ENCODE assay signal across 8 cellular contexts in genomic region chr15:64883997-64884511, GRCh38. TPM values are rescaled to one million over a fixed set of nuclear protein-coding genes. Genes with fewer than 3 reads are reported as not detected.
DNase-seq lines count a peak whose midpoint lies in the region; ATAC-seq and TF ChIP-seq lines count a peak whose summit lies in the region.

No MANE protein-coding gene starts in this region.

- ATAC-seq in GM21737 (IDR thresholded peaks at IDR 0.05; ENCODE audit: unreplicated experiment), result peak; percentile 58

- H3K4me1 ChIP-seq in neutrophil (ENCODE audit: control insufficient read depth in 1 of 2, insufficient read depth in 1 of 2, low read depth in 1 of 2, low read length in 1 of 2) (peaks cover 39 to 40% of the 10 kb centered on the region in 2 experiments), thyroid gland (peaks cover 0 to 15% of the 10 kb centered on the region in 2 donors)

- DNase-seq in Daoy (ENCODE audit: low read depth) (peak; percentile 96), NCI-H2171 (lab: John Stamatoyannopoulos, UW) (peak; percentile 32), activated T-cell treated with anti-CD3 and anti-CD28 coated beads for 1 hour (ENCODE audit: low read depth) (peak; percentile 66), epithelial cell of proximal tubule (ENCODE audit: low read depth) (peak; percentile 73), thyroid gland (peak; percentile 55 to 61), germinal center (ENCODE audit: low spot score) (no peak)

- 30 to 50% methylated on average over 5 to 9 of the region's 10 CpGs for WGBS in thyroid gland, 2 donors

- H3K4me3 ChIP-seq in epithelial cell of proximal tubule (ENCODE audit: low read depth, low read length) (no peak overlapping the region), neutrophil (ENCODE audit: low read depth in 1 of 2, low read length in 1 of 2) (peak overlapping the region; percentile 12 to 30), thyroid gland (replicated peaks in 1 of 3) (no peak overlapping the region)

- H3K27me3 ChIP-seq in neutrophil (no peaks in the 10 kb centered on the region), thyroid gland (no peaks in the 10 kb centered on the region)

- H3K27ac ChIP-seq in neutrophil, result peak overlapping the region; percentile 97
- H3K27ac ChIP-seq in thyroid gland, result peak overlapping the region in 2 of 3 donors; percentile 14 to 34

- no peaks in the 10 kb centered on the region for H3K36me3 ChIP-seq in neutrophil
- no peaks in the 10 kb centered on the region for H3K36me3 ChIP-seq in thyroid gland

- TF ChIP-seq CTCF in epithelial cell of proximal tubule (conservative IDR thresholded peaks at IDR 0.05; ENCODE audit: low read depth, low read length), result no peak
- TF ChIP-seq CTCF in neutrophil (IDR thresholded peaks at IDR 0.05), result no peak
- TF ChIP-seq CTCF in thyroid gland (IDR thresholded peaks at IDR 0.05), result no peak

- no peak for TF ChIP-seq POLR2A in thyroid gland (IDR thresholded peaks at IDR 0.05)

- no peaks in the 10 kb centered on the region for H3K9me3 ChIP-seq in neutrophil
- H3K9me3 ChIP-seq in thyroid gland, result no peaks in the 10 kb centered on the region

- intact Hi-C loops in thyroid gland (cut with DNase I), result no loop called here

RNA-seq across cellular contexts. Expression of gene ANKDD1A, which starts 27.6 kb away (rescaled TPM):
- 1.5 and 1.8 TPM in 2 replicates for total RNA-seq in Daoy (2014; rRNA removed; shearing (Covaris generic))
- total RNA-seq in epithelial cell of proximal tubule (0.51 and 3.0 TPM in 2 replicates), thyroid gland (10 to 100 TPM in 1 of 4 donors, 1 to 10 TPM in 3; 5.1 to 11.9 (median 6.3) TPM)

RNA-seq across cellular contexts. Expression of gene PLEKHO2, which starts 42.3 kb away (rescaled TPM):
- total RNA-seq in Daoy (2014; rRNA removed; shearing (Covaris generic)), result 8.7 and 10.7 TPM in 2 replicates
- total RNA-seq in epithelial cell of proximal tubule (3.9 and 6.4 TPM in 2 replicates), thyroid gland (10 to 100 TPM; 31.3 to 53.6 (median 46.1) TPM)

RNA-seq across cellular contexts. Expression of gene PIF1, which starts 58.6 kb away (rescaled TPM):
- 26.6 and 32.9 TPM in 2 replicates for total RNA-seq in Daoy (2014; rRNA removed; shearing (Covaris generic))
- total RNA-seq in epithelial cell of proximal tubule (23.3 and 27.6 TPM in 2 replicates), thyroid gland (1 to 10 TPM in 1 of 4 donors, under 1 TPM in 2, not detected in 1; 0.33 to 1.1 (median 0.54) TPM)

Comparison
In these comparisons a context has a peak if more than half of its experiments do, and no peak if none do; other contexts are left out.
1. H3K4me3 ChIP-seq: peak in neutrophil (2 of 2); none in epithelial cell of proximal tubule (single experiment) and thyroid gland (0 of 3).
2. RNA of gene PIF1, which starts 58.6 kb away (total RNA-seq): 26.6 to 32.9 TPM in Daoy and 23.3 to 27.6 TPM in epithelial cell of proximal tubule; 0.33 to 1.1 TPM in thyroid gland; every median in the first group is over 10 times any median in the second.